Comparison of ENCODE assay signal across 1 cellular context in the genomic region with DNA sequence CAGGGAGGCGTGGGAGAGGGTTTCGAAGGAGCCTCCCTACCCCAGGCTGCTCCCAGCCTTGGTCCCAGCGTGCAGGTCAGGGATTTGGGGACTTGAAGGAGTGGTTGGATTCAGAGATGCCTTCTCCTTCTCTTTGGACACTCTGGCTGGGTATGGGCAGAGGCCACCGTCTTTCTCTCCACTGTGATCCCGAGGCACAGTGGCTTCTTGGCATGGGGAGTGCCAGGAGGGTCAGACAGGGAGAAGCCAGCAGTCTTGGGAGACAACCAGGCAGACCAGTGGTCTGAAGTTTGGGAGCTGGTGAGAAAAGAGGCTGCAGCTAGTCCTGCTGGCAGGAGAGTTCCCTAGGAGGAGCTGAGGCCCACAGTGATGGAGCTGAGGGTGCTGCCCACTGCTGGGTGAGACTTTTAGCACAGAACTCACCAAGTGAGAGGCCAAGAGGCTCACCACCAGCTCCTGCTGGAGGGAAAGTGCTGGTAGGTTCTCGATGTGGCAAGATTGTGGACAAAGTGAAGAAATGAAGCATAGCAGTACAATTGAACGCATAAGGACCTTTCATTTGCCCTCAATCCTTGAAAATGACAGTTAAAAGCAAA.
TF ChIP-seq lines count a peak whose summit lies in the region.

No MANE protein-coding gene starts in this region.

TF ChIP-seq in A549, 52 proteins besides CTCF, POLR2A, EP300 and RAD21 (continued from another document):
- TF ChIP-seq, protein P1, sequence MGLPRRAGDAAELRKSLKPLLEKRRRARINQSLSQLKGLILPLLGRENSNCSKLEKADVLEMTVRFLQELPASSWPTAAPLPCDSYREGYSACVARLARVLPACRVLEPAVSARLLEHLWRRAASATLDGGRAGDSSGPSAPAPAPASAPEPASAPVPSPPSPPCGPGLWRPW (IDR thresholded peaks at IDR 0.05), result no peak
- no peak for TF ChIP-seq RCOR1 (IDR thresholded peaks at IDR 0.05; ENCODE audit: low read depth, low read length)
- no peak for TF ChIP-seq POLR2AphosphoS2 (conservative IDR thresholded peaks at IDR 0.05; ENCODE audit: low read length)
- TF ChIP-seq CHD2 (IDR thresholded peaks at IDR 0.05; ENCODE audit: low read length, partially characterized antibody), result no peak
- TF ChIP-seq FOSB (CRISPR knock-in tag; IDR thresholded peaks at IDR 0.05), result no peak
- TF ChIP-seq, protein P2, sequence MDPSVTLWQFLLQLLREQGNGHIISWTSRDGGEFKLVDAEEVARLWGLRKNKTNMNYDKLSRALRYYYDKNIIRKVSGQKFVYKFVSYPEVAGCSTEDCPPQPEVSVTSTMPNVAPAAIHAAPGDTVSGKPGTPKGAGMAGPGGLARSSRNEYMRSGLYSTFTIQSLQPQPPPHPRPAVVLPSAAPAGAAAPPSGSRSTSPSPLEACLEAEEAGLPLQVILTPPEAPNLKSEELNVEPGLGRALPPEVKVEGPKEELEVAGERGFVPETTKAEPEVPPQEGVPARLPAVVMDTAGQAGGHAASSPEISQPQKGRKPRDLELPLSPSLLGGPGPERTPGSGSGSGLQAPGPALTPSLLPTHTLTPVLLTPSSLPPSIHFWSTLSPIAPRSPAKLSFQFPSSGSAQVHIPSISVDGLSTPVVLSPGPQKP (IDR thresholded peaks at IDR 0.05; ENCODE audit: low read depth, low read length), result no peak
